Comparison of ENCODE assay signal across 16 cellular contexts in the genomic region with DNA sequence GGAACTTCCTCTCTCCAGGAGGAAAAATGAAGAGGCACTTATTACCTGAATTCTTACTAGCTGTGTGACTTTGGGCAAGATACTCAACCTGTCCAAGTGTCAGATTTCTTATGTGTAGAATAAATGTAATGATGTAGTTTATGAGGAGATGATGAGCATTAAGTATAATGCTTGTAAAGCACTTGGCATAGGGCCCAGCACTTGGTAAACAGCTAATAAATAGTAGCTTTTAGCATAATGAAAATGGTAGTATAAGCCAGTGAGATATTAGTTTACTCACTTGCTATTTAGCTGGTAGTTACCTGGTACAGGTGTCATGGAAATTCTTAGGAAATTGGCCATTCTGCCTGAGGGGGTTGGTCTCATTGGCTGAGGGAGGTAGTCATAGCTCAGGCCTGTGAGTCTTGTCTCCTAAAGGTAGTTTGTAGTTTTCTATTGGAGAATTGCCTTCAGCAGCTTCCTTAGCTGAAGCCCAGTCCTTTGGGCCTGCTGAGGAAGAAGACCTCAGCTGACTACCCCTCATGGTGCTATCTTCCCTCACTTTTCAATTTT.
"Had no signal": no experiment of that assay in that cellular context is flagged by ENCODE, and none has a peak within 500 bp of the region (broad histone marks: within the 10 kb centered on the region; RNA-seq: fewer than 3 reads in every experiment).

No MANE protein-coding gene starts in this region.

- H3K27ac Mint-ChIP-seq: activated CD4-positive, alpha-beta memory T cell treated with anti-CD3 and anti-CD28 coated beads for 36 hours; natural killer cell treated with Interleukin-12 subunit alpha and Interleukin-12 subunit beta and Interleukin-15 and Interleukin-18, amount 100 ng/mL, for 72 hours; stimulated activated effector memory CD8-positive, alpha-beta T cell treated with anti-CD3 and anti-CD28 coated beads, Interleukin-12 subunit alpha, Interleukin-12 subunit beta, amount 100 ng/mL, for 72 hours had no signal

- H3K9me3 Mint-ChIP-seq: natural killer cell treated with Interleukin-12 subunit alpha and Interleukin-12 subunit beta and Interleukin-15 and Interleukin-18, amount 100 ng/mL, for 72 hours had no signal

- H3K4me3 ChIP-seq: coronary artery, thoracic aorta had no signal

- H3K4me3 Mint-ChIP-seq: activated CD4-positive, alpha-beta memory T cell treated with anti-CD3 and anti-CD28 coated beads for 36 hours; activated T-cell treated with anti-CD3 and anti-CD28 coated beads, Interleukin-2, amount 50 U/mL, for 4 hours; natural killer cell treated with Interleukin-12 subunit alpha and Interleukin-12 subunit beta and Interleukin-15 and Interleukin-18, amount 100 ng/mL, for 72 hours; stimulated activated effector memory CD8-positive, alpha-beta T cell treated with anti-CD3 and anti-CD28 coated beads, Interleukin-12 subunit alpha, Interleukin-12 subunit beta, amount 100 ng/mL, for 72 hours had no signal

- DNase-seq: activated CD4-positive, alpha-beta memory T cell treated with anti-CD3 and anti-CD28 coated beads for 36 hours; activated effector memory CD4-positive, alpha-beta T cell treated with Interleukin-2 at 50 U/mL for 16 hours; activated T-cell treated with anti-CD3 and anti-CD28 coated beads, Interleukin-2, amount 50 U/mL, for 4 hours; caudate nucleus; effector CD4-positive, alpha-beta T cell; foreskin melanocyte; kidney glomerular epithelial cell; left ventricle myocardium superior; mesendoderm; retina; T1000 had no signal

- ATAC-seq: activated naive CD4-positive, alpha-beta T cell treated with anti-CD3 and anti-CD28 coated beads, Interleukin-2, amount 50 U/mL, for 72 hours; activated T-cell treated with anti-CD3 and anti-CD28 coated beads, Interleukin-2, amount 50 U/mL, for 4 hours; left ventricle myocardium superior; natural killer cell treated with Interleukin-12 subunit alpha and Interleukin-12 subunit beta and Interleukin-15 and Interleukin-18, amount 100 ng/mL, for 72 hours; stimulated activated effector memory CD8-positive, alpha-beta T cell treated with anti-CD3 and anti-CD28 coated beads, Interleukin-12 subunit alpha, Interleukin-12 subunit beta, amount 100 ng/mL, for 72 hours had no signal

- H3K36me3 Mint-ChIP-seq: activated CD4-positive, alpha-beta memory T cell treated with anti-CD3 and anti-CD28 coated beads for 36 hours; activated naive CD4-positive, alpha-beta T cell treated with anti-CD3 and anti-CD28 coated beads, Interleukin-2, amount 50 U/mL, for 72 hours; natural killer cell treated with Interleukin-12 subunit alpha and Interleukin-12 subunit beta and Interleukin-15 and Interleukin-18, amount 100 ng/mL, for 72 hours; stimulated activated effector memory CD8-positive, alpha-beta T cell treated with anti-CD3 and anti-CD28 coated beads, Interleukin-12 subunit alpha, Interleukin-12 subunit beta, amount 100 ng/mL, for 72 hours had no signal

- H3K27me3 Mint-ChIP-seq: activated CD4-positive, alpha-beta memory T cell treated with anti-CD3 and anti-CD28 coated beads for 36 hours had no signal

- H3K4me1 Mint-ChIP-seq: stimulated activated effector memory CD8-positive, alpha-beta T cell treated with anti-CD3 and anti-CD28 coated beads, Interleukin-12 subunit alpha, Interleukin-12 subunit beta, amount 100 ng/mL, for 72 hours had no signal
